ENCODE assay signal across 12 cellular contexts in genomic region chr17:14304876-14305636, GRCh38. TPM values are rescaled to one million over a fixed set of nuclear protein-coding genes. Genes with fewer than 3 reads are reported as not detected.
A peak's percentile ranks its signal among the peaks of the same experiment; 100 is the strongest.
DNase-seq lines count a peak whose midpoint lies in the region; ATAC-seq lines count a peak whose summit lies in the region.
"Had no signal": no experiment of that assay in that cellular context is flagged by ENCODE, and none has a peak within 500 bp of the region (broad histone marks: within the 10 kb centered on the region; RNA-seq: fewer than 3 reads in every experiment).

No MANE protein-coding gene starts in this region.

- no peaks in the 10 kb centered on the region for H3K36me3 ChIP-seq in H7 (replicated peaks; ENCODE audit: control insufficient read depth, insufficient read depth, low read length)
- H3K36me3 ChIP-seq: suprapubic skin had no signal

- H3K4me3 Mint-ChIP-seq in activated naive CD8-positive, alpha-beta T cell, result peak overlapping the region; percentile 80
- H3K4me3 Mint-ChIP-seq: memory B cell had no signal

- in situ Hi-C loops in ACHN (cut with HindIII; ENCODE audit: low pct_ligation_motif_present, low pct_unique_long_range_greater_than_20kb, low sequenced_read_pairs), result loop anchor here (25.0 kb wide), 1 partner anchor 718 kb away; no protein-coding TSS in a partner anchor

- peaks cover 57% of the 10 kb centered on the region for H3K27me3 ChIP-seq in H7 (ENCODE audit: control insufficient read depth, insufficient read depth, low read length)

- H3K36me3 Mint-ChIP-seq in activated naive CD8-positive, alpha-beta T cell, result no peaks in the 10 kb centered on the region
- H3K36me3 Mint-ChIP-seq: memory B cell had no signal

- ATAC-seq in HG02885 (IDR thresholded peaks at IDR 0.05; ENCODE audit: poor library complexity, unreplicated experiment), result no peak
- ATAC-seq in HG02678 (IDR thresholded peaks at IDR 0.05; ENCODE audit: unreplicated experiment), result no peak

- DNase-seq in ACHN (peak; percentile 35), H7 (peak; percentile 45), left kidney (ENCODE audit: low read depth, low spot score) (peak; percentile 39), DMS53 treated with DMSO at 0.1 percent for 48 hours (lab: John Stamatoyannopoulos, UW; ENCODE audit: unreplicated experiment) (no peak), caudate nucleus (lab: John Stamatoyannopoulos, UW) (no peak)
- DNase-seq: NCI-H345 had no signal

- peaks cover 59% of the 10 kb centered on the region for H3K4me1 Mint-ChIP-seq in activated naive CD8-positive, alpha-beta T cell (ENCODE audit: low read depth)

- no peak overlapping the region for H3K4me3 ChIP-seq in H7 (ENCODE audit: insufficient read depth, low read depth, low read length)

- no peaks in the 10 kb centered on the region for H3K9me3 Mint-ChIP-seq in activated naive CD8-positive, alpha-beta T cell (ENCODE audit: low read depth)

- no peak overlapping the region for H3K27ac ChIP-seq in caudate nucleus (ENCODE audit: low read depth, low read length)
- H3K27ac ChIP-seq: epithelial cell of prostate, suprapubic skin had no signal

- peak overlapping the region; percentile 79 for H3K27ac Mint-ChIP-seq in activated naive CD8-positive, alpha-beta T cell
- H3K27ac Mint-ChIP-seq: memory B cell had no signal

- H3K27me3 Mint-ChIP-seq in activated naive CD8-positive, alpha-beta T cell, result no peaks in the 10 kb centered on the region

RNA-seq across cellular contexts. Expression of gene HS3ST3B1, which starts 4.2 kb away (rescaled TPM):
- total RNA-seq in H7 (2014; rRNA removed; shearing (Covaris generic)), result 3.8 and 4.9 TPM in 2 replicates

Comparison
In these comparisons a context has a peak if more than half of its experiments do, and no peak if none do; other contexts are left out.
1. DNase-seq: peak in ACHN (single experiment), H7 (single experiment) and left kidney (single experiment); none in DMS53 treated with DMSO at 0.1 percent for 48 hours (single experiment) and caudate nucleus (0 of 61).